Comparison of ENCODE assay signal across 20 cellular contexts in genomic region chr6:37903671-37904355, GRCh38.
"Had no signal": no experiment of that assay in that cellular context is flagged by ENCODE, and none has a peak within 500 bp of the region (broad histone marks: within the 10 kb centered on the region; RNA-seq: fewer than 3 reads in every experiment).

No MANE protein-coding gene starts in this region.

- H3K9me3 Mint-ChIP-seq: activated naive CD4-positive, alpha-beta T cell treated with anti-CD3 and anti-CD28 coated beads, Interleukin-2, amount 50 U/mL, for 72 hours; dendritic cell treated with granulocyte-macrophage colony-stimulating factor and Interleukin-4, amounts not matched to agents 40 ng/mL and 50 ng/mL, for 4 days; effector memory CD8-positive, alpha-beta T cell; neural progenitor cell had no signal

- H3K9me3 ChIP-seq: adrenal gland, tibial nerve, uterus had no signal

- H2AFZ ChIP-seq: neural progenitor cell had no signal

- FAIRE-seq: astrocyte, bronchial epithelial cell, islet of Langerhans had no signal

- H3K27me3 ChIP-seq: adrenal gland, foreskin keratinocyte, neural progenitor cell, tibial nerve, uterus had no signal

- H3K36me3 Mint-ChIP-seq: activated naive CD4-positive, alpha-beta T cell treated with anti-CD3 and anti-CD28 coated beads, Interleukin-2, amount 50 U/mL, for 72 hours had no signal

- H3K36me3 ChIP-seq: adrenal gland, neural progenitor cell, tibial nerve, uterus had no signal

- H3K4me3 Mint-ChIP-seq: dendritic cell treated with granulocyte-macrophage colony-stimulating factor and Interleukin-4, amounts not matched to agents 40 ng/mL and 50 ng/mL, for 4 days; effector memory CD8-positive, alpha-beta T cell; neural progenitor cell had no signal

- H3K9ac ChIP-seq: neural progenitor cell had no signal

- H3K27me3 Mint-ChIP-seq: dendritic cell treated with granulocyte-macrophage colony-stimulating factor and Interleukin-4, amounts not matched to agents 40 ng/mL and 50 ng/mL, for 4 days; effector memory CD8-positive, alpha-beta T cell; progenitor cell of endocrine pancreas had no signal

- DNase-seq: activated CD4-positive, alpha-beta T cell treated with anti-CD3 and anti-CD28 coated beads for 1 hour; activated CD4-positive, alpha-beta T cell treated with anti-CD3 and anti-CD28 coated beads, Interleukin-2, amount 50 U/mL, for 4 hours; activated gamma-delta T cell treated with Interleukin-2 at 50 U/mL for 16 hours; adrenal gland; effector memory CD8-positive, alpha-beta T cell; foreskin keratinocyte; hippocampal formation; left cardiac atrium; stimulated activated naive CD8-positive, alpha-beta T cell treated with anti-CD3 and anti-CD28 coated beads, Interleukin-15, Interleukin-2, amounts not matched to agents 100 U/mL and 50 U/mL, for 24 hours; substantia nigra; uterus had no signal

- H3K27ac Mint-ChIP-seq: activated naive CD4-positive, alpha-beta T cell treated with anti-CD3 and anti-CD28 coated beads, Interleukin-2, amount 50 U/mL, for 72 hours; dendritic cell treated with granulocyte-macrophage colony-stimulating factor and Interleukin-4, amounts not matched to agents 40 ng/mL and 50 ng/mL, for 4 days; effector memory CD8-positive, alpha-beta T cell; neural progenitor cell; progenitor cell of endocrine pancreas had no signal

- ATAC-seq: activated naive CD4-positive, alpha-beta T cell treated with anti-CD3 and anti-CD28 coated beads, Interleukin-2, amount 50 U/mL, for 72 hours; effector memory CD8-positive, alpha-beta T cell; foreskin keratinocyte; stimulated activated naive CD8-positive, alpha-beta T cell treated with anti-CD3 and anti-CD28 coated beads, Interleukin-15, Interleukin-2, amounts not matched to agents 100 U/mL and 50 U/mL, for 24 hours had no signal

- H3K27ac ChIP-seq: adrenal gland, foreskin keratinocyte, neural progenitor cell, tibial nerve, uterus had no signal

- H3K4me1 ChIP-seq: neural progenitor cell had no signal

- H3K4me2 ChIP-seq: neural progenitor cell had no signal

- H3K4me3 ChIP-seq: adrenal gland, lung, neural progenitor cell, tibial nerve, uterus had no signal
